Comparison of ENCODE assay signal across 8 cellular contexts in genomic region chr16:49528035-49528434, GRCh38.
A peak's percentile ranks its signal among the peaks of the same experiment; 100 is the strongest.
DNase-seq lines count a peak whose midpoint lies in the region; ATAC-seq, FAIRE-seq and TF ChIP-seq lines count a peak whose summit lies in the region.

No MANE protein-coding gene starts in this region.

- FAIRE-seq in H1 (lab: Jason Lieb, UNC), result no peak

- H2BK120ac ChIP-seq in H1 (replicated peaks; ENCODE audit: low read depth, low read length), result no peak overlapping the region
- no peak overlapping the region for H2BK120ac ChIP-seq in trophoblast cell (ENCODE audit: insufficient read depth, low read length, poor library complexity)

- no peaks in the 10 kb centered on the region for H3K23me2 ChIP-seq in H1 (ENCODE audit: low read depth, low read length)

- DNase-seq in BE2C (peak; percentile 84), Peyer's patch (no peak), H1 (ENCODE audit: low read depth in 1 of 2, low spot score in 2 of 2) (no peak), trophoblast cell (no peak), GM19238 (ENCODE audit: insufficient read length, low spot score) (no peak), NCI-H2196 treated with DMSO at 0.1 percent for 48 hours (lab: John Stamatoyannopoulos, UW; ENCODE audit: unreplicated experiment) (no peak)
- DNase-seq in central memory CD4-positive, alpha-beta T cell, result no peak

- no peak for TF ChIP-seq RAD21 in H1 (IDR thresholded peaks at IDR 0.05 in 1 of 2, conservative IDR thresholded peaks at IDR 0.05 in 1 of 2; ENCODE audit: low read depth in 2 of 2, low read length in 2 of 2)

- H3K23ac ChIP-seq in H1 (ENCODE audit: insufficient read length), result no peak overlapping the region
- H3K23ac ChIP-seq in trophoblast cell (ENCODE audit: low read length), result no peak overlapping the region

- H3K79me2 ChIP-seq in H1 (ENCODE audit: control insufficient read depth in 1 of 2, insufficient read depth in 2 of 2, low read length in 2 of 2), result peaks cover 0 to 3% of the 10 kb centered on the region in 2 experiments; a peak in 1 of 4 replicates
- no peaks in the 10 kb centered on the region for H3K79me2 ChIP-seq in trophoblast cell (ENCODE audit: control insufficient read depth, insufficient read depth, low read length, poor library complexity)

- peaks cover 39% of the 10 kb centered on the region for H3K4me1 ChIP-seq in BE2C
- H3K4me1 ChIP-seq in Peyer's patch, result no peaks in the 10 kb centered on the region
- H3K4me1 ChIP-seq in H1 (replicated peaks in 1 of 4; ENCODE audit: control insufficient read depth in 3 of 4, insufficient read depth in 4 of 4, low read length in 3 of 4), result peaks cover 4 to 31% (median 16%) of the 10 kb centered on the region in 4 experiments
- H3K4me1 ChIP-seq in trophoblast cell (ENCODE audit: control insufficient read depth in 1 of 2, insufficient read depth in 2 of 2, low read length in 2 of 2), result peaks cover 9 to 10% of the 10 kb centered on the region in 2 experiments

- peak overlapping the region in 1 of 4 donors; percentile 42 for H3K27ac ChIP-seq in Peyer's patch
- H3K27ac ChIP-seq in H1 (ENCODE audit: low read depth, low read length), result no peak overlapping the region; the same call in 1 of the 2 replicates
- no peak overlapping the region for H3K27ac ChIP-seq in trophoblast cell (ENCODE audit: low read depth, low read length)

- H3K36me3 ChIP-seq in BE2C (no peaks in the 10 kb centered on the region), Peyer's patch (no peaks in the 10 kb centered on the region), H1 (ENCODE audit: control insufficient read depth in 2 of 4, insufficient read depth in 4 of 4, low read length in 3 of 4) (peaks cover 0 to 4% (median 0%) of the 10 kb centered on the region in 4 experiments; a peak in 1 of 8 replicates), trophoblast cell (ENCODE audit: control insufficient read depth in 1 of 2, insufficient read depth in 2 of 2, low read length in 2 of 2) (peaks cover 2 to 5% of the 10 kb centered on the region in 2 experiments)

- POLR2A ChIA-PET in H1 (lab: Charles Lee; ENCODE audit: partially characterized antibody), result no interaction called here

- H2BK20ac ChIP-seq in H1 (ENCODE audit: low read length), result no peak overlapping the region

- peak; percentile 7; the same call in 1 of the 2 replicates for TF ChIP-seq CTCF in BE2C (IDR thresholded peaks at IDR 0.05; ENCODE audit: low read depth, low read length)
- TF ChIP-seq CTCF in Peyer's patch (IDR thresholded peaks at IDR 0.05), result no peak
- no peak for TF ChIP-seq CTCF in H1 (IDR thresholded peaks at IDR 0.05; ENCODE audit: control extremely low read depth in 1 of 3, insufficient read depth in 1 of 3, low read depth in 1 of 3, low read length in 3 of 3)

- no peak overlapping the region for H3K9ac ChIP-seq in H1 (replicated peaks in 1 of 4; ENCODE audit: extremely low read depth in 1 of 4, low read depth in 3 of 4, low read length in 3 of 4)
- H3K9ac ChIP-seq in trophoblast cell (ENCODE audit: low read length), result no peak overlapping the region

- H2BK15ac ChIP-seq in H1 (ENCODE audit: low read length), result 0 out of 2 replicates have a peak overlapping the region, but pooled peaks have one; percentile 36

- H3K79me1 ChIP-seq in H1 (ENCODE audit: low read depth, low read length) (0 out of 2 replicates have a peak, but pooled peaks cover 2% of the 10 kb centered on the region), trophoblast cell (ENCODE audit: low read length) (no peaks in the 10 kb centered on the region)

- peaks cover 0 to 3% of the 10 kb centered on the region in 2 experiments for H4K20me1 ChIP-seq in H1 (replicated peaks in 1 of 2; ENCODE audit: control insufficient read depth in 1 of 2, insufficient read depth in 2 of 2, low read length in 2 of 2)

- no peak overlapping the region for H4K12ac ChIP-seq in trophoblast cell (ENCODE audit: low read depth, low read length)

- no peak overlapping the region for H4K91ac ChIP-seq in H1 (replicated peaks; ENCODE audit: insufficient read length, low read length)
- no peak overlapping the region for H4K91ac ChIP-seq in trophoblast cell (ENCODE audit: low read depth, low read length)

- H3K4me2 ChIP-seq in H1 (ENCODE audit: insufficient read depth in 1 of 2, low read depth in 2 of 2, low read length in 2 of 2) (peak overlapping the region in 1 of 2 experiments; percentile 24; a peak in 1 of 4 replicates), trophoblast cell (ENCODE audit: low read length) (no peak overlapping the region)

- TF ChIP-seq POLR2A in Peyer's patch (IDR thresholded peaks at IDR 0.05) (no peak), H1 (IDR thresholded peaks at IDR 0.05; ENCODE audit: control extremely low read depth in 1 of 2, low read depth in 2 of 2, low read length in 2 of 2) (no peak)

- no peak for ATAC-seq in HG02885 (IDR thresholded peaks at IDR 0.05; ENCODE audit: poor library complexity, unreplicated experiment)

- WGBS in H1 (ENCODE audit: extremely low coverage in 1 of 2, insufficient coverage in 1 of 2, insufficient read length in 1 of 2, insufficient replicate concordance in 2 of 2, low coverage in 1 of 2, low lambda C conversion rate in 2 of 2, missing lambda C conversion rate in 1 of 2), 2 experiments, result 76% methylated on average over 16 of the region's 16 CpGs; no CpG with 5 or more reads in 1 of the 2 experiments
- WGBS in trophoblast cell (ENCODE audit: extremely low coverage, insufficient coverage, insufficient read length), result no CpG with 5 or more reads among the region's 16 CpGs

- no peak for TF ChIP-seq EP300 in H1 (IDR thresholded peaks at IDR 0.05; ENCODE audit: borderline replicate concordance in 1 of 2, low read depth in 2 of 2, low read length in 2 of 2)

- H2BK12ac ChIP-seq in H1 (ENCODE audit: low read depth, low read length) (0 out of 2 replicates have a peak overlapping the region, but pooled peaks have one; percentile 63), trophoblast cell (ENCODE audit: low read length) (no peak overlapping the region)

- H3K9me3 ChIP-seq in BE2C (no peaks in the 10 kb centered on the region), Peyer's patch (no peaks in the 10 kb centered on the region), H1 (ENCODE audit: insufficient read depth in 2 of 2, low read depth in 1 of 2, low read length in 1 of 2) (no peaks in the 10 kb centered on the region), trophoblast cell (ENCODE audit: insufficient read depth, low read depth, low read length) (no peaks in the 10 kb centered on the region)

- peak overlapping the region; percentile 55 for H3K4me3 ChIP-seq in BE2C (ENCODE audit: low read depth, low read length)
- H3K4me3 ChIP-seq in Peyer's patch, result peak overlapping the region in 3 of 4 donors; percentile 15 to 34 (median 29)
- H3K4me3 ChIP-seq in H1 (ENCODE audit: extremely low read depth in 1 of 4, insufficient read depth in 2 of 4, low read depth in 3 of 4, low read length in 4 of 4), result no peak overlapping the region
- peak overlapping the region; percentile 56 for H3K4me3 ChIP-seq in trophoblast cell (ENCODE audit: low read depth, low read length)

- no peak overlapping the region for H2AFZ ChIP-seq in H1 (ENCODE audit: low read length)
- no peak overlapping the region for H2AFZ ChIP-seq in trophoblast cell (ENCODE audit: insufficient read depth, low read length, poor library complexity)

- H3K56ac ChIP-seq in H1 (replicated peaks; ENCODE audit: insufficient read length, low read depth, low read length), result no peak overlapping the region

- H2BK5ac ChIP-seq in H1 (ENCODE audit: low read depth, low read length), result no peak overlapping the region
- H2BK5ac ChIP-seq in trophoblast cell (ENCODE audit: low read depth, low read length, poor library complexity), result no peak overlapping the region

- H3K4ac ChIP-seq in H1 (replicated peaks; ENCODE audit: insufficient read length, low read depth, low read length) (no peak overlapping the region), trophoblast cell (ENCODE audit: low read depth, low read length) (no peak overlapping the region)

- H3K27me3 ChIP-seq in BE2C, result no peaks in the 10 kb centered on the region
- H3K27me3 ChIP-seq in Peyer's patch, result no peaks in the 10 kb centered on the region
- no peaks in the 10 kb centered on the region for H3K27me3 ChIP-seq in H1 (replicated peaks in 1 of 4; ENCODE audit: control insufficient read depth in 3 of 4, extremely low read depth in 1 of 4, insufficient read depth in 3 of 4, low read length in 3 of 4)
- H3K27me3 ChIP-seq in trophoblast cell (ENCODE audit: insufficient read depth, low read length), result no peaks in the 10 kb centered on the region

- no peak overlapping the region for H4K5ac ChIP-seq in H1 (ENCODE audit: insufficient read length, low read depth, low read length)

- CTCF ChIA-PET in H1 (lab: Charles Lee; ENCODE audit: partially characterized antibody), result interaction anchor here (1.2 to 2.2 kb wide), 5 partner anchors 10 to 28 kb away, joined by 4 to 6 read pairs (median 5); no protein-coding TSS in a partner anchor

- H3K18ac ChIP-seq in H1 (ENCODE audit: extremely low read depth, low read length) (peak overlapping the region; percentile 60; the same call in 1 of the 2 replicates), trophoblast cell (ENCODE audit: low read length) (no peak overlapping the region)

- H2AK5ac ChIP-seq in H1 (ENCODE audit: low read depth, low read length), result no peak overlapping the region
- H2AK5ac ChIP-seq in trophoblast cell (ENCODE audit: low read length), result no peak overlapping the region

- H4K8ac ChIP-seq in H1 (ENCODE audit: extremely low read depth, insufficient read depth, low read length) (no peak overlapping the region), trophoblast cell (ENCODE audit: low read depth, low read length) (no peak overlapping the region)

- H3K14ac ChIP-seq in H1 (ENCODE audit: insufficient read length), result no peak overlapping the region
- no peak overlapping the region for H3K14ac ChIP-seq in trophoblast cell (ENCODE audit: low read length)

TF ChIP-seq in H1, 55 proteins besides CTCF, POLR2A, EP300 and RAD21:
- TF ChIP-seq SIN3A (conservative IDR thresholded peaks at IDR 0.05 in 1 of 2, IDR thresholded peaks at IDR 0.05 in 1 of 2; ENCODE audit: low read depth in 1 of 2, low read length in 2 of 2), result no peak
- TF ChIP-seq RNF2 (IDR thresholded peaks at IDR 0.05; ENCODE audit: borderline replicate concordance, low read depth, low read length, missing control alignments, poor library complexity, severe bottlenecking), result no peak
- no peak for TF ChIP-seq JUND (IDR thresholded peaks at IDR 0.05; ENCODE audit: low read length)
- no peak for TF ChIP-seq TAF7 (optimal IDR thresholded peaks at IDR 0.05; ENCODE audit: borderline replicate concordance, low read depth, low read length)
- no peak for TF ChIP-seq SP1 (IDR thresholded peaks at IDR 0.05; ENCODE audit: low read depth, low read length)
- TF ChIP-seq RBBP5 (IDR thresholded peaks at IDR 0.05; ENCODE audit: borderline replicate concordance, low read depth, low read length), result no peak
- TF ChIP-seq EZH2 (IDR thresholded peaks at IDR 0.05; ENCODE audit: low read depth, low read length, severe bottlenecking), result no peak
- no peak for TF ChIP-seq TBP (IDR thresholded peaks at IDR 0.05; ENCODE audit: low read depth, low read length)

Comparison
In these comparisons a context has a peak if more than half of its experiments do, and no peak if none do; other contexts are left out.
1. H3K4me3 ChIP-seq: peak in BE2C (single experiment), Peyer's patch (3 of 4) and trophoblast cell (single experiment); none in H1 (0 of 4).